In the genomic region with DNA sequence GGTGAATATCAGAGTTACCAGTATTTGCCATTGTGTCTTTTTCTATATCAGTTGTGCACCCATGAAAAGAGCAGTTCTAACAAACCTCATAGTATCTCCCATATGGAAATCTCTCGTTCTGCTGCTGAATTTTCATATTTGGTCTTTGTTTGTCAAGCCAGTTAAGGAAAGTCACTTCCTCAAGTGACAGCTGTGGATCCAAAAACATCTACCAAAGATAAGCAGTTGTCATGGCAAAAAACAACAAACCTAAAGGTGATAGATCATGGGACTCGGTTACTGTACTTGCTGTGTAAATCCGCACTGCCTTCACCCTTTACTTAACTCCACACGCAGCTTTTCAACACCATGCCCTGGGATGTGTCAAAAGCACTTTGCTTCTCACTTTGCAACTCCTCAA, we compare ENCODE assay signal across 23 cellular contexts. TPM values are rescaled to one million over a fixed set of nuclear protein-coding genes. Genes with fewer than 3 reads are reported as not detected.
"Had no signal": no experiment of that assay in that cellular context is flagged by ENCODE, and none has a peak within 500 bp of the region (broad histone marks: within the 10 kb centered on the region; RNA-seq: fewer than 3 reads in every experiment).

No MANE protein-coding gene starts in this region.

- DNase-seq: effector memory CD8-positive, alpha-beta T cell; foreskin fibroblast; glutamatergic neuron; islet precursor cell; lower lobe of right lung; naive B cell; occipital lobe; pancreas; right lobe of liver; spleen; stimulated activated CD4-positive, alpha-beta T cell treated with anti-CD3 and anti-CD28 coated beads, Interleukin-15, amount 100 ng/mL, for 24 hours; stimulated activated CD4-positive, alpha-beta T cell treated with anti-CD3 and anti-CD28 coated beads, Interleukin-1b, Interleukin-23, amount 100 ng/mL, for 48 hours; stimulated activated CD4-positive, alpha-beta T cell treated with anti-CD3 and anti-CD28 coated beads, Interleukin-4, amount 100 ng/mL, for 24 hours; tibial artery; upper lobe of left lung had no signal

- ATAC-seq: effector memory CD8-positive, alpha-beta T cell; gastroesophageal sphincter; left lobe of liver; lower lobe of right lung; pancreas; right lobe of liver; stimulated activated memory B cell treated with anti-CD40 and anti-IgM and Interleukin-4, amounts not matched to agents 10 μg/mL and 1 μg/mL and 100 μg/mL, for 72 hours had no signal

- H3K36me3 ChIP-seq: esophagus muscularis mucosa, gastroesophageal sphincter, lower lobe of right lung, pancreas, right lobe of liver, spleen, tibial artery, upper lobe of left lung had no signal

- H3K27ac ChIP-seq: epithelial cell of prostate, esophagus muscularis mucosa, gastroesophageal sphincter, lower lobe of right lung, pancreas, right lobe of liver, tibial artery, upper lobe of left lung had no signal

- H3K27me3 ChIP-seq: esophagus muscularis mucosa, gastroesophageal sphincter, pancreas, right lobe of liver, spleen, upper lobe of left lung had no signal

- FAIRE-seq: colon, pancreas had no signal

- H3K4me1 ChIP-seq: gastroesophageal sphincter, lower lobe of right lung, pancreas, right lobe of liver, tibial artery had no signal

- H3K4me3 ChIP-seq: esophagus muscularis mucosa, gastroesophageal sphincter, lower lobe of right lung, pancreas, right lobe of liver, spleen, tibial artery, upper lobe of left lung had no signal

RNA-seq across cellular contexts. Expression of a gene that starts 17.3 kb away (rescaled TPM):
- total RNA-seq: esophagus muscularis mucosa, occipital lobe, pancreas, progenitor cell of endocrine pancreas, spleen, temporal lobe, upper lobe of left lung had no signal
- polyA plus RNA-seq: pancreas, spleen had no signal
